Comparison of ENCODE assay signal across 9 cellular contexts in the genomic region with DNA sequence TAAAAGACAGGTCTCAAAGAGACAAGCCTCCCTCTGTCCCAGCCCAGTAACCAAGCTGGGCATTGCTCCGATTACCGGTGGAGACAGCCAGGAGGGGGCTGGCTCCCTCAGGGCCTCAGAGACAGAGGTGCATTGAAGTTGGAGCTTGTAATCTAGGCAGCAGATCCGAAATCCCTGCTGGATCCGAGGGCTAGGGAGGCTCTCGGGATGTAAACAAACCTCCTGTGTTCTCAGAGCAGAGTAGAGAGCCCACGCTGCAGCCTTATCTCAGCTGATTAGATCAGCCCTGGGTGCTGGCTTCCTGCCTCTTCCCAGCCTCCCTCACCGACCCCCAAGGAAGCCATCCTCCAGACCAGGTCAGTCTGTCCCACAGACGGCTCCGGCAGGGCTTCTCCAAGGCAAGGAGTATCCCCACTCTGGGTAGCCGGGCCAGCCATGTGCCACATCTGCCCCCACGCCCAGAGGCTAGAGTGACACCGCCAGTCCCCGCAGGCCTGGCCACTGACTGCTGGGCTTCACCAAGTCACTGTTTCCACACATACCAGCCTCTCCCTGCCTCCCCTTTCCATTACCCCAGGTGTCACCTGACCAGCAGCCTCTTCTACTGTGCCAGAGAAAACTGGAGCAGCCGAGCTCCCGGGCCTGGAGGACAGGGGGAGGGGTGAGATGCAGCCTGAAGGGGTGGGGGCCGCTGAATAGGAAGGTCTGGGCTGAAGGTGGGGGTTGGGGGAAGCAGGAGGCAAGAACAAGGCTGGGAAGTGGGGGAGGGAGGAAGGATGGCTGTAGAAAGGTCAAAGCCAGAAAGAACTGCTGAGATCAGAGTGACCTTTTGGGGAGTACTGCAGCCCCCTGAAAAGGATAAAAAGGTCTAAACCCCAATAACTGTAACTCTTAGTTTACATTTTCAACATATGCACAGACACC. TPM values are rescaled to one million over a fixed set of nuclear protein-coding genes. Genes with fewer than 3 reads are reported as not detected.
DNase-seq lines count a peak whose midpoint lies in the region; ATAC-seq and TF ChIP-seq lines count a peak whose summit lies in the region.
"Had no signal": no experiment of that assay in that cellular context is flagged by ENCODE, and none has a peak within 500 bp of the region (broad histone marks: within the 10 kb centered on the region; RNA-seq: fewer than 3 reads in every experiment).

No MANE protein-coding gene starts in this region.

- DNase-seq in NCI-H2107 treated with DMSO at 0.1 percent for 48 hours (lab: John Stamatoyannopoulos, UW; ENCODE audit: unreplicated experiment) (peak; percentile 49), NCI-H2107 (lab: John Stamatoyannopoulos, UW) (no peak), ascending aorta (ENCODE audit: low spot score in 2 of 2) (peak; percentile 69 to 92), hypothalamus (lab: John Stamatoyannopoulos, UW) (peak in 40 of 51 donors; percentile 16 to 77 (median 52)), sigmoid colon (peak; percentile 89)
- DNase-seq in naive thymus-derived CD4-positive, alpha-beta T cell: no peak
- no peak for DNase-seq in activated CD4-positive, alpha-beta T cell treated with anti-CD3 and anti-CD28 coated beads, Interleukin-2, amount 10 ng/mL, durations not matched to agents 7 days and 5 days
- no peak for DNase-seq in NK-92 treated with Interleukin-12 subunit alpha and Interleukin-12 subunit beta, amount 100 ng/mL, for 24 hours (lab: John Stamatoyannopoulos, UW)

- H3K27ac ChIP-seq in ascending aorta: peak overlapping the region; percentile 93 to 96
- peak overlapping the region; percentile 94 to 99 (median 97) for H3K27ac ChIP-seq in sigmoid colon
- no peak overlapping the region for H3K27ac ChIP-seq in naive thymus-derived CD4-positive, alpha-beta T cell (ENCODE audit: low read depth, low read length)

- H3K4me1 ChIP-seq in ascending aorta (peaks cover 53 to 80% of the 10 kb centered on the region in 2 donors), sigmoid colon (peaks cover 0 to 100% (median 96%) of the 10 kb centered on the region in 4 donors)
- no peaks in the 10 kb centered on the region for H3K4me1 ChIP-seq in naive thymus-derived CD4-positive, alpha-beta T cell (ENCODE audit: control insufficient read depth in 2 of 2, insufficient read depth in 2 of 2, low read length in 2 of 2)

- POLR2A ChIA-PET in naive thymus-derived CD4-positive, alpha-beta T cell (lab: Charles Lee): no interaction called here
- POLR2A ChIA-PET in activated CD4-positive, alpha-beta T cell treated with anti-CD3 and anti-CD28 coated beads, Interleukin-2, amount 10 ng/mL, durations not matched to agents 7 days and 5 days (lab: Charles Lee): no interaction called here

- 8 to 54% methylated on average over 16 of the region's 16 CpGs for WGBS in sigmoid colon, 2 donors

- H3K27me3 Mint-ChIP-seq in naive thymus-derived CD4-positive, alpha-beta T cell: peaks cover 0 to 17% (median 7%) of the 10 kb centered on the region in 5 donors
- H3K27me3 Mint-ChIP-seq in activated CD4-positive, alpha-beta T cell treated with anti-CD3 and anti-CD28 coated beads, Interleukin-2, amount 10 ng/mL, durations not matched to agents 7 days and 5 days: no peaks in the 10 kb centered on the region

- CTCF ChIA-PET in naive thymus-derived CD4-positive, alpha-beta T cell (lab: Charles Lee): no interaction called here
- CTCF ChIA-PET in activated CD4-positive, alpha-beta T cell treated with anti-CD3 and anti-CD28 coated beads, Interleukin-2, amount 10 ng/mL, durations not matched to agents 7 days and 5 days (lab: Charles Lee): interaction anchor here (0.9 to 2.0 kb wide), 2 partner anchors 19 to 20 kb away, joined by 3 to 7 read pairs; a partner anchor contains a TSS

- H3K9me3 ChIP-seq in ascending aorta: no peaks in the 10 kb centered on the region
- H3K9me3 ChIP-seq in sigmoid colon: no peaks in the 10 kb centered on the region
- no peaks in the 10 kb centered on the region for H3K9me3 ChIP-seq in naive thymus-derived CD4-positive, alpha-beta T cell (ENCODE audit: control insufficient read depth in 2 of 3, low read length in 3 of 3)

- intact Hi-C loops in ascending aorta (cut with DNase I): loop anchor here (2.0 kb wide), 2 partner anchors 17 to 65 kb away; no protein-coding TSS in a partner anchor
- intact Hi-C loops in sigmoid colon (cut with DNase I): loop anchor here (10.0 kb wide), 2 partner anchors 1207 to 2003 kb away; no protein-coding TSS in a partner anchor
- intact Hi-C loops in naive thymus-derived CD4-positive, alpha-beta T cell (cut with micrococcal nuclease): no loop called here

- no peak overlapping the region for H3K4me3 Mint-ChIP-seq in naive thymus-derived CD4-positive, alpha-beta T cell
- H3K4me3 Mint-ChIP-seq in activated CD4-positive, alpha-beta T cell treated with anti-CD3 and anti-CD28 coated beads, Interleukin-2, amount 10 ng/mL, durations not matched to agents 7 days and 5 days: no peak overlapping the region

- H3K9me3 Mint-ChIP-seq in naive thymus-derived CD4-positive, alpha-beta T cell: no peaks in the 10 kb centered on the region
- H3K9me3 Mint-ChIP-seq in activated CD4-positive, alpha-beta T cell treated with anti-CD3 and anti-CD28 coated beads, Interleukin-2, amount 10 ng/mL, durations not matched to agents 7 days and 5 days: no peaks in the 10 kb centered on the region

- H3K4me1 Mint-ChIP-seq in naive thymus-derived CD4-positive, alpha-beta T cell: peaks cover 0 to 60% (median 2%) of the 10 kb centered on the region in 7 donors
- H3K4me1 Mint-ChIP-seq in activated CD4-positive, alpha-beta T cell treated with anti-CD3 and anti-CD28 coated beads, Interleukin-2, amount 10 ng/mL, durations not matched to agents 7 days and 5 days: peaks cover 20% of the 10 kb centered on the region

- no peak overlapping the region for H3K27ac Mint-ChIP-seq in naive thymus-derived CD4-positive, alpha-beta T cell
- H3K27ac Mint-ChIP-seq in activated CD4-positive, alpha-beta T cell treated with anti-CD3 and anti-CD28 coated beads, Interleukin-2, amount 10 ng/mL, durations not matched to agents 7 days and 5 days: no peak overlapping the region

- H3K4me3 ChIP-seq in ascending aorta (peak overlapping the region; percentile 18 to 80), sigmoid colon (peak overlapping the region; percentile 14 to 94 (median 56))
- H3K4me3 ChIP-seq in naive thymus-derived CD4-positive, alpha-beta T cell (ENCODE audit: low read length): no peak overlapping the region

- peaks cover 0 to 2% of the 10 kb centered on the region in 2 donors for H3K36me3 ChIP-seq in ascending aorta
- peaks cover 0 to 13% (median 0%) of the 10 kb centered on the region in 4 donors for H3K36me3 ChIP-seq in sigmoid colon
- H3K36me3 ChIP-seq in naive thymus-derived CD4-positive, alpha-beta T cell (ENCODE audit: control insufficient read depth in 2 of 3, insufficient read depth in 3 of 3, low read length in 3 of 3): no peaks in the 10 kb centered on the region

- ATAC-seq in naive thymus-derived CD4-positive, alpha-beta T cell: no peak

- H3K36me3 Mint-ChIP-seq in naive thymus-derived CD4-positive, alpha-beta T cell: peaks cover 0 to 1% (median 0%) of the 10 kb centered on the region in 5 donors
- no peaks in the 10 kb centered on the region for H3K36me3 Mint-ChIP-seq in activated CD4-positive, alpha-beta T cell treated with anti-CD3 and anti-CD28 coated beads, Interleukin-2, amount 10 ng/mL, durations not matched to agents 7 days and 5 days (ENCODE audit: low read depth)

- no peaks in the 10 kb centered on the region for H3K27me3 ChIP-seq in ascending aorta
- no peaks in the 10 kb centered on the region for H3K27me3 ChIP-seq in sigmoid colon
- H3K27me3 ChIP-seq in naive thymus-derived CD4-positive, alpha-beta T cell (ENCODE audit: control insufficient read depth in 2 of 2, insufficient read depth in 2 of 2, low read length in 2 of 2): no peaks in the 10 kb centered on the region

- peak in 1 of 4 donors; percentile 96 for TF ChIP-seq EP300 in sigmoid colon (IDR thresholded peaks at IDR 0.05)

- TF ChIP-seq CTCF in ascending aorta (IDR thresholded peaks at IDR 0.05) (peak in 1 of 3 experiments; percentile 7), sigmoid colon (IDR thresholded peaks at IDR 0.05) (no peak)

- TF ChIP-seq POLR2A in sigmoid colon (IDR thresholded peaks at IDR 0.05): peak in 1 of 2 donors; percentile 57

RNA-seq across cellular contexts. Expression of a gene that starts 6.0 kb away (rescaled TPM):
- total RNA-seq in ascending aorta (63.8 TPM), sigmoid colon (100 to 1,000 TPM in 1 of 4 donors, 10 to 100 TPM in 3; 79.9 to 149 (median 88.5) TPM)
- 10 to 100 TPM; 22.2 to 63.9 (median 23.6) TPM for polyA plus RNA-seq in sigmoid colon
- total RNA-seq in naive thymus-derived CD4-positive, alpha-beta T cell: 10 to 100 TPM in 1 of 5 experiments, 1 to 10 TPM in 1, under 1 TPM in 3; 0.38 to 46.7 (median 0.56) TPM
- polyA plus RNA-seq in naive thymus-derived CD4-positive, alpha-beta T cell: under 1 TPM in 1 of 2 donors, not detected in 1; 0.21 TPM
- 1 to 10 TPM; 7.5 to 8.1 TPM for total RNA-seq in activated CD4-positive, alpha-beta T cell treated with anti-CD3 and anti-CD28 coated beads, Interleukin-2, amount 10 ng/mL, durations not matched to agents 7 days and 5 days

RNA-seq across cellular contexts. Expression of a gene that starts 20.8 kb away (rescaled TPM):
- total RNA-seq in ascending aorta (27.4 TPM), sigmoid colon (10 to 100 TPM; 44.2 to 58.7 (median 52.2) TPM)
- 10 to 100 TPM; 14.4 to 35.6 (median 17.1) TPM for polyA plus RNA-seq in sigmoid colon
- 100 to 1,000 TPM in 1 of 5 experiments, 10 to 100 TPM in 4; 23.9 to 111 (median 67.1) TPM for total RNA-seq in naive thymus-derived CD4-positive, alpha-beta T cell
- polyA plus RNA-seq in naive thymus-derived CD4-positive, alpha-beta T cell: 10 to 100 TPM; 34.5 to 42.3 TPM
- 10 to 100 TPM; 23.9 to 25.6 TPM for total RNA-seq in activated CD4-positive, alpha-beta T cell treated with anti-CD3 and anti-CD28 coated beads, Interleukin-2, amount 10 ng/mL, durations not matched to agents 7 days and 5 days

RNA-seq across cellular contexts. Expression of a gene that starts 34.1 kb away (rescaled TPM):
- total RNA-seq in ascending aorta (0.21 TPM), sigmoid colon (not detected)
- under 1 TPM in 1 of 3 donors, not detected in 2; 0.17 TPM for polyA plus RNA-seq in sigmoid colon
- 1 to 10 TPM in 1 of 5 experiments, not detected in 4; 2.3 TPM for total RNA-seq in naive thymus-derived CD4-positive, alpha-beta T cell
- not detected for polyA plus RNA-seq in naive thymus-derived CD4-positive, alpha-beta T cell
- under 1 TPM; 0.17 to 0.25 TPM for total RNA-seq in activated CD4-positive, alpha-beta T cell treated with anti-CD3 and anti-CD28 coated beads, Interleukin-2, amount 10 ng/mL, durations not matched to agents 7 days and 5 days

RNA-seq across cellular contexts. Expression of a gene that starts 35.6 kb away (rescaled TPM):
- total RNA-seq in ascending aorta (not detected), sigmoid colon (not detected)
- 1 to 10 TPM in 1 of 3 donors, not detected in 2; 1.8 TPM for polyA plus RNA-seq in sigmoid colon
- total RNA-seq in naive thymus-derived CD4-positive, alpha-beta T cell: not detected
- polyA plus RNA-seq in naive thymus-derived CD4-positive, alpha-beta T cell: not detected
- total RNA-seq in activated CD4-positive, alpha-beta T cell treated with anti-CD3 and anti-CD28 coated beads, Interleukin-2, amount 10 ng/mL, durations not matched to agents 7 days and 5 days: not detected
- total RNA-seq: T-helper 2 cell treated with Interferon-gamma antibody and Interleukin-4, amounts not matched to agents 100 ng/mL and 5 ng/mL, for 36 hours had no signal

RNA-seq across cellular contexts. Expression of a gene that starts 35.9 kb away (rescaled TPM):
- total RNA-seq in ascending aorta: not detected
- total RNA-seq in sigmoid colon: under 1 TPM in 1 of 4 donors, not detected in 3; 0.36 TPM
- polyA plus RNA-seq in sigmoid colon: under 1 TPM in 1 of 3 donors, not detected in 2; 0.03 TPM
- total RNA-seq in naive thymus-derived CD4-positive, alpha-beta T cell: under 1 TPM in 3 of 5 experiments, not detected in 2; 0.19 to 0.48 (median 0.46) TPM
- polyA plus RNA-seq in naive thymus-derived CD4-positive, alpha-beta T cell: under 1 TPM; 0.14 to 0.24 TPM
- total RNA-seq in activated CD4-positive, alpha-beta T cell treated with anti-CD3 and anti-CD28 coated beads, Interleukin-2, amount 10 ng/mL, durations not matched to agents 7 days and 5 days: not detected

Comparison
In these comparisons a context has a peak if more than half of its experiments do, and no peak if none do; other contexts are left out.
1. DNase-seq: peak in NCI-H2107 treated with DMSO at 0.1 percent for 48 hours (single experiment), ascending aorta (2 of 2), hypothalamus (40 of 51) and sigmoid colon (single experiment); none in NCI-H2107 (single experiment), naive thymus-derived CD4-positive, alpha-beta T cell (0 of 9), activated CD4-positive, alpha-beta T cell treated with anti-CD3 and anti-CD28 coated beads, Interleukin-2, amount 10 ng/mL, durations not matched to agents 7 days and 5 days (single experiment) and NK-92 treated with Interleukin-12 subunit alpha and Interleukin-12 subunit beta, amount 100 ng/mL, for 24 hours (single experiment).
2. intact Hi-C loops: an anchor here in ascending aorta (2.0 kb wide) and sigmoid colon (10.0 kb wide); none called in naive thymus-derived CD4-positive, alpha-beta T cell.